ENCODE assay signal across 28 cellular contexts in the genomic region with DNA sequence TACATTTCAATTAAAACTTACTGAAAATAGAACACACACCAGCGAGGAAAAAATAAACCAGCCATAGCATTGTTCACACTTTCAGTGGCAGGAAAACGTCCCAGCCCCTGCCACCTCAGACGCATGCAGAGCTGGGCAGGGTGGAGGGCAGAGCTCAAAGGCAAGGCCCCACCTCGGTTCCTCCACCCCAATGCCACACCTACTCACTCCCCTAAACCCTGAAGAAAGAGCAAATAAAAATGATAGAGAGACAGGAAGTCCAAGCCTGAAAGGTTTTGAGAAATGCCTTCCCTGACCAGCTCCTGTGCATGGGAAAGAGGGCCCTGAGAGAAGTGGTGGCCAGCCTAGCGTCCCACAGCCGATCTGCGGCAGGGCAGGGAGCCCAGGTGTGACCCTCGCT. TPM values are rescaled to one million over a fixed set of nuclear protein-coding genes. Genes with fewer than 3 reads are reported as not detected.
"Had no signal": no experiment of that assay in that cellular context is flagged by ENCODE, and none has a peak within 500 bp of the region (broad histone marks: within the 10 kb centered on the region; RNA-seq: fewer than 3 reads in every experiment).

No MANE protein-coding gene starts in this region.

- H3K4me3 Mint-ChIP-seq: activated CD4-positive, alpha-beta T cell treated with anti-CD3 and anti-CD28 coated beads, Interleukin-2, amount 10 ng/mL, durations not matched to agents 24 days and 14 days; activated naive CD4-positive, alpha-beta T cell treated with anti-CD3 and anti-CD28 coated beads, Interleukin-2, amount 50 U/mL, for 24 hours; activated T-cell treated with anti-CD3 and anti-CD28 coated beads, Interleukin-2, amount 50 U/mL, for 72 hours; dendritic cell treated with granulocyte-macrophage colony-stimulating factor and Interleukin-4, amounts not matched to agents 40 ng/mL and 50 ng/mL, for 4 days; natural killer cell treated with Interleukin-12 subunit alpha and Interleukin-12 subunit beta and Interleukin-15 and Interleukin-18, amount 100 ng/mL, for 72 hours; T-cell had no signal

- DNase-seq: activated CD4-positive, alpha-beta T cell treated with anti-CD3 and anti-CD28 coated beads, Interleukin-2, amount 10 ng/mL, durations not matched to agents 24 days and 14 days; activated CD8-positive, alpha-beta memory T cell treated with anti-CD3 and anti-CD28 coated beads for 24 hours; activated CD8-positive, alpha-beta memory T cell treated with anti-CD3 and anti-CD28 coated beads, Interleukin-2, amount 50 U/mL, for 48 hours; activated gamma-delta T cell; activated T-cell treated with anti-CD3 and anti-CD28 coated beads, Interleukin-2, amount 50 U/mL, for 72 hours; effector memory CD4-positive, alpha-beta T cell; esophagus squamous epithelium; heart right ventricle; left ventricle myocardium superior; mesenchymal stem cell; occipital lobe; stimulated activated CD4-positive, alpha-beta T cell treated with anti-CD3 and anti-CD28 coated beads, Interleukin-4, amount 100 ng/mL, for 1 hour; T-cell; T-helper 9 cell had no signal

- H3K9me3 Mint-ChIP-seq: activated CD4-positive, alpha-beta T cell treated with anti-CD3 and anti-CD28 coated beads, Interleukin-2, amount 10 ng/mL, durations not matched to agents 24 days and 14 days; activated naive CD4-positive, alpha-beta T cell treated with anti-CD3 and anti-CD28 coated beads, Interleukin-2, amount 50 U/mL, for 24 hours; activated T-cell treated with anti-CD3 and anti-CD28 coated beads, Interleukin-2, amount 50 U/mL, for 72 hours; dendritic cell treated with granulocyte-macrophage colony-stimulating factor and Interleukin-4, amounts not matched to agents 40 ng/mL and 50 ng/mL, for 4 days; natural killer cell treated with Interleukin-12 subunit alpha and Interleukin-12 subunit beta and Interleukin-15 and Interleukin-18, amount 100 ng/mL, for 72 hours; T-cell had no signal

- H3K27ac Mint-ChIP-seq: activated CD4-positive, alpha-beta T cell treated with anti-CD3 and anti-CD28 coated beads, Interleukin-2, amount 10 ng/mL, durations not matched to agents 24 days and 14 days; activated naive CD4-positive, alpha-beta T cell treated with anti-CD3 and anti-CD28 coated beads, Interleukin-2, amount 50 U/mL, for 24 hours; activated T-cell treated with anti-CD3 and anti-CD28 coated beads, Interleukin-2, amount 50 U/mL, for 72 hours; dendritic cell treated with granulocyte-macrophage colony-stimulating factor and Interleukin-4, amounts not matched to agents 40 ng/mL and 50 ng/mL, for 4 days had no signal

- H3K27me3 ChIP-seq: ascending aorta, right atrium auricular region had no signal

- H3K4me1 ChIP-seq: prostate gland had no signal

- H3K4me2 ChIP-seq: smooth muscle cell had no signal

- H3K36me3 ChIP-seq: ascending aorta, esophagus squamous epithelium, heart right ventricle, prostate gland, right atrium auricular region had no signal

- H3K27ac ChIP-seq: ascending aorta, esophagus squamous epithelium, heart right ventricle, prostate gland, right atrium auricular region had no signal

- H3K4me3 ChIP-seq: ascending aorta, esophagus squamous epithelium, heart right ventricle, prostate gland, right atrium auricular region, smooth muscle cell had no signal

- H3K36me3 Mint-ChIP-seq: activated naive CD4-positive, alpha-beta T cell treated with anti-CD3 and anti-CD28 coated beads, Interleukin-2, amount 50 U/mL, for 24 hours; natural killer cell treated with Interleukin-12 subunit alpha and Interleukin-12 subunit beta and Interleukin-15 and Interleukin-18, amount 100 ng/mL, for 72 hours; T-cell had no signal

- H3K9me3 ChIP-seq: ascending aorta, esophagus squamous epithelium, heart right ventricle, prostate gland, right atrium auricular region had no signal

- ATAC-seq: activated T-cell treated with anti-CD3 and anti-CD28 coated beads, Interleukin-2, amount 50 U/mL, for 72 hours; left ventricle myocardium superior; natural killer cell treated with Interleukin-12 subunit alpha and Interleukin-12 subunit beta and Interleukin-15 and Interleukin-18, amount 100 ng/mL, for 72 hours; SK-N-SH treated with all-trans-retinoic acid at 6 μM for 48 hours; T-cell had no signal

RNA-seq across cellular contexts. Expression of a gene that starts 14.9 kb away (rescaled TPM):
- total RNA-seq: activated CD4-positive, alpha-beta T cell treated with anti-CD3 and anti-CD28 coated beads, Interleukin-2, amount 10 ng/mL, durations not matched to agents 24 days and 14 days; activated T-cell treated with anti-CD3 and anti-CD28 coated beads, Interleukin-2, amount 50 U/mL, for 72 hours; ascending aorta; cerebellum; endothelial cell of umbilical vein; heart right ventricle; kidney epithelial cell; left ventricle myocardium superior; mucosa of gallbladder; natural killer cell treated with Interleukin-12 subunit alpha and Interleukin-12 subunit beta and Interleukin-15 and Interleukin-18, amount 100 ng/mL, for 72 hours; occipital lobe; right atrium auricular region; ureter had no signal

RNA-seq across cellular contexts. Expression of a gene that starts 53.6 kb away (rescaled TPM):
- total RNA-seq: activated CD4-positive, alpha-beta T cell treated with anti-CD3 and anti-CD28 coated beads, Interleukin-2, amount 10 ng/mL, durations not matched to agents 24 days and 14 days; activated T-cell treated with anti-CD3 and anti-CD28 coated beads, Interleukin-2, amount 50 U/mL, for 72 hours; ascending aorta; bronchial epithelial cell; kidney epithelial cell; left ventricle myocardium superior; natural killer cell treated with Interleukin-12 subunit alpha and Interleukin-12 subunit beta and Interleukin-15 and Interleukin-18, amount 100 ng/mL, for 72 hours; occipital lobe; right atrium auricular region; smooth muscle cell had no signal
